In the genomic region with DNA sequence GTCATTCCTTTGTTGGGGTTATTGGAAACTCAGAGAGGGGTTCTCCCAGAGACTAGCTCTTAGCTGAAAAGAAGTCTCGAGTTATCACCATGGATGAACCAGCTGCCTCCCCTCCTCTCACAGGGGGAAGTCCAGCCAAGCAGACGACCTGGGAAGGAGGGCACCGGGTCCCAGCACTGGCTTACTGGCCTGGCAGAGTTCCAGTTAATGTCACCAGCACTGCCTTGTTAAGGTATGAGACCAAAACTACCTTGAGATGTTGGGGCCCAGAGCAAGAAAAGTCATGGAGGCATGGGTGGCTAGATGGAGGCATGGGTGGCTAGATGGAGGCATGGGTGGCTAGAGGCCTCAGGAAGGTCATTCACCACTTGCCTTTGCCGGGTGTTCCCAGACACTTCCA, we compare ENCODE assay signal across 1 cellular context.
A peak's percentile ranks its signal among the peaks of the same experiment; 100 is the strongest.
TF ChIP-seq lines count a peak whose summit lies in the region.

No MANE protein-coding gene starts in this region.

TF ChIP-seq in HepG2, 621 proteins besides CTCF, POLR2A, EP300 and RAD21:
- TF ChIP-seq ZNF883 (CRISPR knock-in tag; IDR thresholded peaks at IDR 0.05; ENCODE audit: not compliant biosample characterization) (peak; percentile 48), ZSCAN25 (CRISPR knock-in tag; IDR thresholded peaks at IDR 0.05) (0 out of 2 replicates have a peak, but pooled peaks have one; percentile 34), ZBTB7B (CRISPR knock-in tag; IDR thresholded peaks at IDR 0.05) (no peak), ZNF44 (CRISPR knock-in tag; IDR thresholded peaks at IDR 0.05) (0 out of 2 replicates have a peak, but pooled peaks have one; percentile 35), HIC2 (CRISPR knock-in tag; IDR thresholded peaks at IDR 0.05; ENCODE audit: low read depth) (no peak), MYC (CRISPR knock-in tag; IDR thresholded peaks at IDR 0.05; ENCODE audit: borderline replicate concordance) (0 out of 2 replicates have a peak, but pooled peaks have one; percentile 15)
- TF ChIP-seq, protein P1, sequence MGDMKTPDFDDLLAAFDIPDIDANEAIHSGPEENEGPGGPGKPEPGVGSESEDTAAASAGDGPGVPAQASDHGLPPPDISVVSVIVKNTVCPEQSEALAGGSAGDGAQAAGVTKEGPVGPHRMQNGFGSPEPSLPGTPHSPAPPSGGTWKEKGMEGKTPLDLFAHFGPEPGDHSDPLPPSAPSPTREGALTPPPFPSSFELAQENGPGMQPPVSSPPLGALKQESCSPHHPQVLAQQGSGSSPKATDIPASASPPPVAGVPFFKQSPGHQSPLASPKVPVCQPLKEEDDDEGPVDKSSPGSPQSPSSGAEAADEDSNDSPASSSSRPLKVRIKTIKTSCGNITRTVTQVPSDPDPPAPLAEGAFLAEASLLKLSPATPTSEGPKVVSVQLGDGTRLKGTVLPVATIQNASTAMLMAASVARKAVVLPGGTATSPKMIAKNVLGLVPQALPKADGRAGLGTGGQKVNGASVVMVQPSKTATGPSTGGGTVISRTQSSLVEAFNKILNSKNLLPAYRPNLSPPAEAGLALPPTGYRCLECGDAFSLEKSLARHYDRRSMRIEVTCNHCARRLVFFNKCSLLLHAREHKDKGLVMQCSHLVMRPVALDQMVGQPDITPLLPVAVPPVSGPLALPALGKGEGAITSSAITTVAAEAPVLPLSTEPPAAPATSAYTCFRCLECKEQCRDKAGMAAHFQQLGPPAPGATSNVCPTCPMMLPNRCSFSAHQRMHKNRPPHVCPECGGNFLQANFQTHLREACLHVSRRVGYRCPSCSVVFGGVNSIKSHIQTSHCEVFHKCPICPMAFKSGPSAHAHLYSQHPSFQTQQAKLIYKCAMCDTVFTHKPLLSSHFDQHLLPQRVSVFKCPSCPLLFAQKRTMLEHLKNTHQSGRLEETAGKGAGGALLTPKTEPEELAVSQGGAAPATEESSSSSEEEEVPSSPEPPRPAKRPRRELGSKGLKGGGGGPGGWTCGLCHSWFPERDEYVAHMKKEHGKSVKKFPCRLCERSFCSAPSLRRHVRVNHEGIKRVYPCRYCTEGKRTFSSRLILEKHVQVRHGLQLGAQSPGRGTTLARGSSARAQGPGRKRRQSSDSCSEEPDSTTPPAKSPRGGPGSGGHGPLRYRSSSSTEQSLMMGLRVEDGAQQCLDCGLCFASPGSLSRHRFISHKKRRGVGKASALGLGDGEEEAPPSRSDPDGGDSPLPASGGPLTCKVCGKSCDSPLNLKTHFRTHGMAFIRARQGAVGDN (CRISPR knock-in tag; IDR thresholded peaks at IDR 0.05) = peak; percentile 17; the same call in 1 of the 2 replicates
